ENCODE assay signal across 9 cellular contexts in genomic region chr19:17692566-17692965, GRCh38.
"Had no signal": no experiment of that assay in that cellular context is flagged by ENCODE, and none has a peak within 500 bp of the region (broad histone marks: within the 10 kb centered on the region; RNA-seq: fewer than 3 reads in every experiment).

No MANE protein-coding gene starts in this region.

- H3K36me3 ChIP-seq: HAP-1 had no signal

- ATAC-seq: GM23338, HCT116, K562 had no signal

- H3K27ac ChIP-seq: HL-60 had no signal

- H3K4me3 Mint-ChIP-seq: GM23338, HFFc6 had no signal

- H3K27ac Mint-ChIP-seq: GM23338, HFFc6 had no signal

- H3K4me1 ChIP-seq: HAP-1 had no signal

- DNase-seq: H7, HFFc6, IMR-90, KG1 had no signal

- H3K4me3 ChIP-seq: GM23338, HAP-1, K562 had no signal

- H3K9me3 Mint-ChIP-seq: HFFc6 had no signal

- FAIRE-seq: K562 had no signal

- H3K9me3 ChIP-seq: HAP-1 had no signal
